ENCODE assay signal across 8 cellular contexts in the genomic region with DNA sequence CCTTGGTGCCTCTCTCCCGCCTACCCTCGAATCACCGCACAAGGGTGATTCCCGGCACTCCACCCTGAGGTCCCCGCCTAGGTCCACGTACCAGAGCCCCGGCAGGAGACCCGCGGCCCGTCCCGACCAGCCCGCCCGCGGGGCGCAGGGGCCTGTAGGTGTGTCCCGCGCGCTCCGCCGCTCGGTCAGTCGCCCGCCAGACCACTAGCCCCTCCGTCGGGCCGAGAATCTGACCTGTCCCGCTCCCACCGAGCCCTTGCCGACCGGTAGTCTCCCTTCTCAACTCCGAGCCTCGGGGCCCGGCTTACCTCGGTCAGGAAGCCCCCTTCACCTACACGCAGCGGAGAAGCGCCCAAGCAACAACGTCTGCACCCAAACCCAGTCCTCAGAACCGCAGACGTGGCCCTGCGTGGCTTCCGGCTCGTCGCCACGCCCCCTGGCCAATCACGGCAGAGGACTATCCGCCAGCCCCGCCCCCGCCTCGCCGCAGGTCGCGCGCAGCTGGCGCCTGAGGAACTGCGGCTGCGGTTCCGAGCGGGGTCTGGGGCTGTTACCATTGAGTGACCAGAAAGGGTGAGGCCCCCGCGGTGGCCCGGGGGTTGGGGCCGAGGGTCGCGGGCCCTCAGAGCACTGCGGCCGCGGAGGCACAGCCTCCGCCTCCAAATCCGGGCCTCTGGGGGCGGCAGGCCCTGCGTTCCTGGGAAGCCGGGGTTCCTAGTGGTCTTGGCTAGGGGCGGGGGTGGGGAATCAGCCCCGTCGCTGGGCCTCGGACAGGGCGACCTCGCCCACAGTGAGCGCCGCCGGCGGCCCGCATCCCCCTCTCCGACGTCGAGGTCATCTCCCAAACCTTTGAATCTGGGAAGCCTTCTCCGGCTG. TPM values are rescaled to one million over a fixed set of nuclear protein-coding genes. Genes with fewer than 3 reads are reported as not detected.
A peak's percentile ranks its signal among the peaks of the same experiment; 100 is the strongest.
DNase-seq lines count a peak whose midpoint lies in the region; ATAC-seq and TF ChIP-seq lines count a peak whose summit lies in the region.

A gene with protein sequence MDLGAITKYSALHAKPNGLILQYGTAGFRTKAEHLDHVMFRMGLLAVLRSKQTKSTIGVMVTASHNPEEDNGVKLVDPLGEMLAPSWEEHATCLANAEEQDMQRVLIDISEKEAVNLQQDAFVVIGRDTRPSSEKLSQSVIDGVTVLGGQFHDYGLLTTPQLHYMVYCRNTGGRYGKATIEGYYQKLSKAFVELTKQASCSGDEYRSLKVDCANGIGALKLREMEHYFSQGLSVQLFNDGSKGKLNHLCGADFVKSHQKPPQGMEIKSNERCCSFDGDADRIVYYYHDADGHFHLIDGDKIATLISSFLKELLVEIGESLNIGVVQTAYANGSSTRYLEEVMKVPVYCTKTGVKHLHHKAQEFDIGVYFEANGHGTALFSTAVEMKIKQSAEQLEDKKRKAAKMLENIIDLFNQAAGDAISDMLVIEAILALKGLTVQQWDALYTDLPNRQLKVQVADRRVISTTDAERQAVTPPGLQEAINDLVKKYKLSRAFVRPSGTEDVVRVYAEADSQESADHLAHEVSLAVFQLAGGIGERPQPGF (minus strand): TSS at position 395 of the 876 bp plus-strand sequence. CDS start 2,253 bp downstream, outside the sequence.
A gene (plus strand): TSS at position 487 of the 876 bp plus-strand sequence. CDS start 1,095 bp downstream, outside the sequence.

- H4K20me1 ChIP-seq in OCI-LY7 (ENCODE audit: insufficient read depth, low read length): 0 out of 2 replicates have a peak, but pooled peaks cover 8% of the 10 kb centered on the region

- CTCF ChIA-PET in OCI-LY7 (lab: Charles Lee; ENCODE audit: unreplicated experiment): interaction anchor here (0.7 to 1.3 kb wide), 2 partner anchors 12 to 19 kb away, joined by 3 to 4 read pairs; no protein-coding TSS in a partner anchor

- H3K9me2 ChIP-seq in OCI-LY7 (ENCODE audit: insufficient read depth, low read length): no peaks in the 10 kb centered on the region

- peak within 1 kb of the TSS; percentile 93 for H2AFZ ChIP-seq in OCI-LY7 (ENCODE audit: low read length)

- peak; percentile 95 for DNase-seq in DMS 273 (lab: John Stamatoyannopoulos, UW; ENCODE audit: unreplicated experiment)
- DNase-seq in OCI-LY7 (ENCODE audit: low spot score): peak; percentile 92
- peak; percentile 83 for DNase-seq in activated T-cell treated with anti-CD3 and anti-CD28 coated beads for 4 hours
- DNase-seq in epithelial cell of esophagus (ENCODE audit: low read depth): peak; percentile 88
- DNase-seq in mucosa of descending colon: peak; percentile 92 to 94 (median 94)
- peak; percentile 74 to 75 for DNase-seq in stimulated activated CD8-positive, alpha-beta memory T cell treated with anti-CD3 and anti-CD28 coated beads, Interleukin-4, amount 100 ng/mL, for 1 hour (ENCODE audit: low read depth in 2 of 2, low spot score in 1 of 2)

- TF ChIP-seq CTCF in OCI-LY7 (conservative IDR thresholded peaks at IDR 0.05; ENCODE audit: low read length) (no peak), epithelial cell of esophagus (IDR thresholded peaks at IDR 0.05; ENCODE audit: insufficient read depth, low read depth, low read length, missing control alignments) (no peak), mucosa of descending colon (IDR thresholded peaks at IDR 0.05) (no peak)

- H3K4me2 ChIP-seq in OCI-LY7 (ENCODE audit: low read length): peak within 1 kb of the TSS; percentile 90

- H3K9me3 ChIP-seq in HUES48 (ENCODE audit: control insufficient read depth, insufficient read depth, low read length) (no peaks in the 10 kb centered on the region), OCI-LY7 (ENCODE audit: low read length) (no peaks in the 10 kb centered on the region), mucosa of descending colon (no peaks in the 10 kb centered on the region)

- H3K4me1 ChIP-seq in HUES48 (ENCODE audit: control insufficient read depth, insufficient read depth, low read length) (peaks cover 5% of the 10 kb centered on the region; the same call in 1 of the 2 replicates), OCI-LY7 (ENCODE audit: insufficient read depth, low read length, poor library complexity, severe bottlenecking) (peaks cover 11% of the 10 kb centered on the region), mucosa of descending colon (ENCODE audit: low read depth) (peaks cover 13% of the 10 kb centered on the region)

- POLR2A ChIA-PET in OCI-LY7 (lab: Charles Lee): interaction anchor here (0.6 to 4.9 kb wide), 2 partner anchors 18 to 127 kb away, joined by 3 to 30 read pairs; a partner anchor contains a TSS

- no TSS peak for BruUV-seq in OCI-LY7 (replicated peaks; lab: Mats Ljungman, UMichigan)

- H3K4me3 ChIP-seq in HUES48 (ENCODE audit: low read depth, low read length) (peak within 1 kb of the TSS; percentile 95), OCI-LY7 (ENCODE audit: low read depth, low read length, poor library complexity, severe bottlenecking) (peak within 1 kb of the TSS; percentile 94), epithelial cell of esophagus (ENCODE audit: low read length) (peak within 1 kb of the TSS; percentile 80), mucosa of descending colon (peak within 1 kb of the TSS; percentile 85)

- ATAC-seq in GM21447 (IDR thresholded peaks at IDR 0.05; ENCODE audit: unreplicated experiment) (peak; percentile 93), mucosa of descending colon (peak; percentile 99)

- peaks cover 6% of the 10 kb centered on the region; the same call in 1 of the 2 replicates for H3K79me2 ChIP-seq in OCI-LY7 (ENCODE audit: insufficient read depth, low read depth, low read length)

- peaks cover 44% of the 10 kb centered on the region for H3K36me3 ChIP-seq in HUES48 (ENCODE audit: control insufficient read depth, insufficient read depth, low read length)
- H3K36me3 ChIP-seq in OCI-LY7 (ENCODE audit: insufficient read depth, low read length): peaks cover 22% of the 10 kb centered on the region; the same call in 1 of the 2 replicates
- H3K36me3 ChIP-seq in mucosa of descending colon (ENCODE audit: low read depth): no peaks in the 10 kb centered on the region

- peak within 1 kb of the TSS; percentile 83 for H3K27ac ChIP-seq in HUES48 (ENCODE audit: low read depth, low read length)
- H3K27ac ChIP-seq in OCI-LY7 (ENCODE audit: low read depth, low read length, poor library complexity, severe bottlenecking): no peak within 1 kb of the TSS

- no peaks in the 10 kb centered on the region for H3K27me3 ChIP-seq in HUES48 (ENCODE audit: control insufficient read depth, insufficient read depth, low read length)

- intact Hi-C loops in OCI-LY7 (cut with micrococcal nuclease; ENCODE audit: unreplicated experiment) (loop anchor here (1.0 to 10.0 kb wide), 3 partner anchors 126 to 946 kb away; a partner anchor contains a TSS), mucosa of descending colon (cut with DNase I, micrococcal nuclease) (no loop called here)

- peak within 1 kb of the TSS; percentile 85 for H3K9ac ChIP-seq in HUES48 (ENCODE audit: low read depth, low read length)

RNA-seq across cellular contexts. Expression of the first gene that starts in this region (rescaled TPM):
- total RNA-seq in OCI-LY7 (2014; rRNA removed; shearing (Covaris generic)): 17.5 and 18.6 TPM in 2 replicates
- 36.5 and 37.4 TPM in 2 replicates for total RNA-seq in OCI-LY7 (2022)
- 10 to 100 TPM; 29.2 to 37.6 (median 30.7) TPM for total RNA-seq in mucosa of descending colon

RNA-seq across cellular contexts. Expression of the second gene that starts in this region (rescaled TPM):
- total RNA-seq in OCI-LY7 (2014; rRNA removed; shearing (Covaris generic)): 2.2 and 2.9 TPM in 2 replicates
- 4.4 and 5.3 TPM in 2 replicates for total RNA-seq in OCI-LY7 (2022)
- 1 to 10 TPM; 1.9 to 3.4 (median 2.5) TPM for total RNA-seq in mucosa of descending colon
